In genomic region chr15:74548236-74548635, GRCh38 we compare ENCODE assay signal across 30 cellular contexts. TPM values are rescaled to one million over a fixed set of nuclear protein-coding genes. Genes with fewer than 3 reads are reported as not detected.
DNase-seq lines count a peak whose midpoint lies in the region; ATAC-seq and TF ChIP-seq lines count a peak whose summit lies in the region.
"Had no signal": no experiment of that assay in that cellular context is flagged by ENCODE, and none has a peak within 500 bp of the region (broad histone marks: within the 10 kb centered on the region; RNA-seq: fewer than 3 reads in every experiment).

No MANE protein-coding gene starts in this region.

- intact Hi-C loops in psoas muscle (cut with DNase I) (loop anchor here in 1 of 2 donors (10.0 kb wide), 1 partner anchor 83 kb away; the partner anchor contains the start of gene UBL7), posterior cingulate gyrus (cut with DNase I) (no loop called here)
- intact Hi-C loops in CD4-positive, alpha-beta T cell (cut with DNase I, micrococcal nuclease) = loop anchor here (10.0 kb wide), 6 partner anchors 237 to 1097 kb away; partner anchors contain the start of genes COX5A (in 1 of the 2), CSK (in 1 of the 2), IMP3 (in 1 of the 2) and NPTN (in 1 of the 2)

- POLR2A ChIA-PET in CD4-positive, alpha-beta T cell (lab: Charles Lee) = no interaction called here

- H3K27me3 Mint-ChIP-seq in activated T-cell treated with anti-CD3 and anti-CD28 coated beads, Interleukin-2, amount 50 U/mL, for 24 hours = no peaks in the 10 kb centered on the region
- H3K27me3 Mint-ChIP-seq in activated naive CD8-positive, alpha-beta T cell treated with anti-CD3 and anti-CD28 coated beads, Interleukin-2, amount 50 U/mL, for 24 hours = no peaks in the 10 kb centered on the region
- no peaks in the 10 kb centered on the region for H3K27me3 Mint-ChIP-seq in CD4-positive, alpha-beta T cell
- H3K27me3 Mint-ChIP-seq: activated CD4-positive, alpha-beta T cell treated with anti-CD3 and anti-CD28 coated beads, Interleukin-2, amount 10 ng/mL, durations not matched to agents 7 days and 5 days; naive thymus-derived CD8-positive, alpha-beta T cell had no signal

- no peak for ATAC-seq in activated naive CD8-positive, alpha-beta T cell treated with anti-CD3 and anti-CD28 coated beads, Interleukin-2, amount 50 U/mL, for 24 hours
- ATAC-seq in stimulated activated effector memory CD8-positive, alpha-beta T cell treated with anti-CD3 and anti-CD28 coated beads, Interleukin-12 subunit alpha, Interleukin-12 subunit beta, amount 100 ng/mL, for 72 hours = no peak
- no peak for ATAC-seq in psoas muscle
- ATAC-seq in CD4-positive, alpha-beta T cell (ENCODE audit: poor library complexity) = no peak
- ATAC-seq: A549; activated T-cell treated with anti-CD3 and anti-CD28 coated beads, Interleukin-2, amount 50 U/mL, for 72 hours; gastrocnemius medialis; naive thymus-derived CD8-positive, alpha-beta T cell; Panc1 had no signal

- no peaks in the 10 kb centered on the region for H3K9me3 Mint-ChIP-seq in activated T-cell treated with anti-CD3 and anti-CD28 coated beads, Interleukin-2, amount 50 U/mL, for 24 hours
- no peaks in the 10 kb centered on the region for H3K9me3 Mint-ChIP-seq in activated naive CD8-positive, alpha-beta T cell treated with anti-CD3 and anti-CD28 coated beads, Interleukin-2, amount 50 U/mL, for 24 hours
- peaks cover 2% of the 10 kb centered on the region for H3K9me3 Mint-ChIP-seq in stimulated activated effector memory CD8-positive, alpha-beta T cell treated with anti-CD3 and anti-CD28 coated beads, Interleukin-12 subunit alpha, Interleukin-12 subunit beta, amount 100 ng/mL, for 72 hours
- H3K9me3 Mint-ChIP-seq in CD4-positive, alpha-beta T cell = no peaks in the 10 kb centered on the region
- H3K9me3 Mint-ChIP-seq: activated CD4-positive, alpha-beta T cell treated with anti-CD3 and anti-CD28 coated beads, Interleukin-2, amount 10 ng/mL, durations not matched to agents 7 days and 5 days; activated naive CD4-positive, alpha-beta T cell treated with anti-CD3 and anti-CD28 coated beads for 36 hours; activated T-cell treated with anti-CD3 and anti-CD28 coated beads, Interleukin-2, amount 50 U/mL, for 72 hours; naive thymus-derived CD8-positive, alpha-beta T cell had no signal

- TF ChIP-seq POLR2A in NB4 (IDR thresholded peaks at IDR 0.05; ENCODE audit: extremely low read depth, insufficient read length) = no peak

- H3K4me3 Mint-ChIP-seq in activated T-cell treated with anti-CD3 and anti-CD28 coated beads, Interleukin-2, amount 50 U/mL, for 24 hours = no peak overlapping the region
- H3K4me3 Mint-ChIP-seq in activated naive CD8-positive, alpha-beta T cell treated with anti-CD3 and anti-CD28 coated beads, Interleukin-2, amount 50 U/mL, for 24 hours = peak overlapping the region; percentile 8
- H3K4me3 Mint-ChIP-seq in stimulated activated effector memory CD8-positive, alpha-beta T cell treated with anti-CD3 and anti-CD28 coated beads, Interleukin-12 subunit alpha, Interleukin-12 subunit beta, amount 100 ng/mL, for 72 hours = peak overlapping the region; percentile 97
- H3K4me3 Mint-ChIP-seq in CD4-positive, alpha-beta T cell = no peak overlapping the region
- H3K4me3 Mint-ChIP-seq: activated CD4-positive, alpha-beta T cell treated with anti-CD3 and anti-CD28 coated beads, Interleukin-2, amount 10 ng/mL, durations not matched to agents 7 days and 5 days; activated naive CD4-positive, alpha-beta T cell treated with anti-CD3 and anti-CD28 coated beads for 36 hours had no signal

- WGBS in psoas muscle, 3 donors = 29 to 64% (median 34%) methylated on average over 5 of the region's 5 CpGs

- H3K36me3 ChIP-seq in psoas muscle (ENCODE audit: insufficient read depth in 1 of 2, low read depth in 1 of 2) = peaks cover 0 to 9% of the 10 kb centered on the region in 2 donors
- H3K36me3 ChIP-seq: breast epithelium had no signal

- peaks cover 82% of the 10 kb centered on the region for H3K36me3 Mint-ChIP-seq in activated T-cell treated with anti-CD3 and anti-CD28 coated beads, Interleukin-2, amount 50 U/mL, for 24 hours (ENCODE audit: low read depth)
- peaks cover 69% of the 10 kb centered on the region for H3K36me3 Mint-ChIP-seq in activated naive CD8-positive, alpha-beta T cell treated with anti-CD3 and anti-CD28 coated beads, Interleukin-2, amount 50 U/mL, for 24 hours (ENCODE audit: low read depth)
- peaks cover 100% of the 10 kb centered on the region for H3K36me3 Mint-ChIP-seq in stimulated activated effector memory CD8-positive, alpha-beta T cell treated with anti-CD3 and anti-CD28 coated beads, Interleukin-12 subunit alpha, Interleukin-12 subunit beta, amount 100 ng/mL, for 72 hours
- peaks cover 82% of the 10 kb centered on the region for H3K36me3 Mint-ChIP-seq in CD4-positive, alpha-beta T cell (ENCODE audit: low read depth)

- H3K27me3 ChIP-seq in psoas muscle (ENCODE audit: insufficient read depth in 3 of 3, low read length in 2 of 3) = no peaks in the 10 kb centered on the region
- H3K27me3 ChIP-seq in CD4-positive, alpha-beta T cell (ENCODE audit: control insufficient read depth, insufficient read depth, low read length) = no peaks in the 10 kb centered on the region
- H3K27me3 ChIP-seq: breast epithelium, gastrocnemius medialis, hepatocyte had no signal

- H3K4me1 Mint-ChIP-seq in activated T-cell treated with anti-CD3 and anti-CD28 coated beads, Interleukin-2, amount 50 U/mL, for 24 hours (ENCODE audit: low read depth) = peaks cover 79% of the 10 kb centered on the region
- H3K4me1 Mint-ChIP-seq in activated naive CD8-positive, alpha-beta T cell treated with anti-CD3 and anti-CD28 coated beads, Interleukin-2, amount 50 U/mL, for 24 hours = peaks cover 77% of the 10 kb centered on the region
- peaks cover 82% of the 10 kb centered on the region for H3K4me1 Mint-ChIP-seq in stimulated activated effector memory CD8-positive, alpha-beta T cell treated with anti-CD3 and anti-CD28 coated beads, Interleukin-12 subunit alpha, Interleukin-12 subunit beta, amount 100 ng/mL, for 72 hours
- H3K4me1 Mint-ChIP-seq in CD4-positive, alpha-beta T cell (ENCODE audit: low read depth) = peaks cover 78% of the 10 kb centered on the region

- H3K9me3 ChIP-seq in psoas muscle = no peaks in the 10 kb centered on the region
- no peaks in the 10 kb centered on the region for H3K9me3 ChIP-seq in CD4-positive, alpha-beta T cell (ENCODE audit: control insufficient read depth, low read length)
- H3K9me3 ChIP-seq: A549, breast epithelium, gastrocnemius medialis, thoracic aorta had no signal

- H3K27ac Mint-ChIP-seq in activated T-cell treated with anti-CD3 and anti-CD28 coated beads, Interleukin-2, amount 50 U/mL, for 24 hours = peak overlapping the region; percentile 34
- H3K27ac Mint-ChIP-seq in activated naive CD8-positive, alpha-beta T cell treated with anti-CD3 and anti-CD28 coated beads, Interleukin-2, amount 50 U/mL, for 24 hours = no peak overlapping the region
- no peak overlapping the region for H3K27ac Mint-ChIP-seq in stimulated activated effector memory CD8-positive, alpha-beta T cell treated with anti-CD3 and anti-CD28 coated beads, Interleukin-12 subunit alpha, Interleukin-12 subunit beta, amount 100 ng/mL, for 72 hours
- H3K27ac Mint-ChIP-seq in CD4-positive, alpha-beta T cell = no peak overlapping the region
- H3K27ac Mint-ChIP-seq: activated CD4-positive, alpha-beta T cell treated with anti-CD3 and anti-CD28 coated beads, Interleukin-2, amount 10 ng/mL, durations not matched to agents 7 days and 5 days; activated naive CD4-positive, alpha-beta T cell treated with anti-CD3 and anti-CD28 coated beads for 36 hours had no signal

- CTCF ChIA-PET in CD4-positive, alpha-beta T cell (lab: Charles Lee) = no interaction called here

- H3K27ac ChIP-seq in psoas muscle = no peak overlapping the region
- no peak overlapping the region for H3K27ac ChIP-seq in CD4-positive, alpha-beta T cell (ENCODE audit: low read depth, low read length)
- H3K27ac ChIP-seq: A549, breast epithelium, gastrocnemius medialis, hepatocyte, thoracic aorta, WERI-Rb-1 had no signal

- H3K4me3 ChIP-seq in NB4 (ENCODE audit: low read depth, low read length) = no peak overlapping the region
- no peak overlapping the region for H3K4me3 ChIP-seq in psoas muscle
- H3K4me3 ChIP-seq: A549, breast epithelium, gastrocnemius medialis, hepatocyte, smooth muscle cell, thoracic aorta had no signal

- DNase-seq in activated T-cell treated with anti-CD3 and anti-CD28 coated beads, Interleukin-2, amount 50 U/mL, for 24 hours = no peak
- DNase-seq in activated T-cell treated with anti-CD3 and anti-CD28 coated beads for 4 hours (no peak), NB4 (ENCODE audit: low read depth) (peak; percentile 44), psoas muscle (no peak), posterior cingulate gyrus (no peak)
- no peak for DNase-seq in activated naive CD8-positive, alpha-beta T cell treated with anti-CD3 and anti-CD28 coated beads, Interleukin-2, amount 50 U/mL, for 24 hours
- no peak for DNase-seq in stimulated activated effector memory CD8-positive, alpha-beta T cell treated with anti-CD3 and anti-CD28 coated beads, Interleukin-12 subunit alpha, Interleukin-12 subunit beta, amount 100 ng/mL, for 72 hours (ENCODE audit: low spot score in 2 of 2)
- no peak for DNase-seq in CD4-positive, alpha-beta T cell
- DNase-seq: activated CD4-positive, alpha-beta T cell treated with anti-CD3 and anti-CD28 coated beads, Interleukin-2, amount 10 ng/mL, durations not matched to agents 7 days and 5 days; activated naive CD4-positive, alpha-beta T cell treated with anti-CD3 and anti-CD28 coated beads for 36 hours; activated T-cell treated with anti-CD3 and anti-CD28 coated beads, Interleukin-2, amount 50 U/mL, for 72 hours; amniotic stem cell; gastrocnemius medialis; KG1; kidney glomerular epithelial cell; midbrain; naive thymus-derived CD8-positive, alpha-beta T cell; NCI-H1048; NCI-H2107; NCI-H345; SHP77; stimulated activated naive CD4-positive, alpha-beta T cell treated with Interleukin-2 at 50 U/mL for 16 hours; T-helper 9 cell; WERI-Rb-1 had no signal

- TF ChIP-seq CTCF in NB4 (IDR thresholded peaks at IDR 0.05; ENCODE audit: low read depth, low read length) = no peak
- TF ChIP-seq CTCF in psoas muscle (IDR thresholded peaks at IDR 0.05) = no peak
- TF ChIP-seq CTCF in CD4-positive, alpha-beta T cell (IDR thresholded peaks at IDR 0.05) = no peak

- peaks cover 28% of the 10 kb centered on the region for H3K4me1 ChIP-seq in psoas muscle

RNA-seq across cellular contexts. Expression of gene ARID3B, which starts 7.2 kb away (rescaled TPM):
- total RNA-seq in psoas muscle = 1 to 10 TPM; 1.8 to 4.7 (median 2.9) TPM
- 1 to 10 TPM; 2.5 to 5.5 (median 4.7) TPM for polyA plus RNA-seq in psoas muscle
- total RNA-seq in CD4-positive, alpha-beta T cell = 10 to 100 TPM; 25.0 to 27.9 TPM

Comparison
In these comparisons a context has a peak if more than half of its experiments do, and no peak if none do; other contexts are left out.
1. H3K4me3 Mint-ChIP-seq: peak in activated naive CD8-positive, alpha-beta T cell treated with anti-CD3 and anti-CD28 coated beads, Interleukin-2, amount 50 U/mL, for 24 hours (single experiment) and stimulated activated effector memory CD8-positive, alpha-beta T cell treated with anti-CD3 and anti-CD28 coated beads, Interleukin-12 subunit alpha, Interleukin-12 subunit beta, amount 100 ng/mL, for 72 hours (single experiment); none in activated T-cell treated with anti-CD3 and anti-CD28 coated beads, Interleukin-2, amount 50 U/mL, for 24 hours (single experiment) and CD4-positive, alpha-beta T cell (single experiment).
2. RNA of gene ARID3B, which starts 7.2 kb away (total RNA-seq): 25.0 to 27.9 TPM in CD4-positive, alpha-beta T cell; 1.8 to 4.7 TPM in psoas muscle; every median in the first group is over 4 times any median in the second.